ENCODE assay signal across 9 cellular contexts in the genomic region with DNA sequence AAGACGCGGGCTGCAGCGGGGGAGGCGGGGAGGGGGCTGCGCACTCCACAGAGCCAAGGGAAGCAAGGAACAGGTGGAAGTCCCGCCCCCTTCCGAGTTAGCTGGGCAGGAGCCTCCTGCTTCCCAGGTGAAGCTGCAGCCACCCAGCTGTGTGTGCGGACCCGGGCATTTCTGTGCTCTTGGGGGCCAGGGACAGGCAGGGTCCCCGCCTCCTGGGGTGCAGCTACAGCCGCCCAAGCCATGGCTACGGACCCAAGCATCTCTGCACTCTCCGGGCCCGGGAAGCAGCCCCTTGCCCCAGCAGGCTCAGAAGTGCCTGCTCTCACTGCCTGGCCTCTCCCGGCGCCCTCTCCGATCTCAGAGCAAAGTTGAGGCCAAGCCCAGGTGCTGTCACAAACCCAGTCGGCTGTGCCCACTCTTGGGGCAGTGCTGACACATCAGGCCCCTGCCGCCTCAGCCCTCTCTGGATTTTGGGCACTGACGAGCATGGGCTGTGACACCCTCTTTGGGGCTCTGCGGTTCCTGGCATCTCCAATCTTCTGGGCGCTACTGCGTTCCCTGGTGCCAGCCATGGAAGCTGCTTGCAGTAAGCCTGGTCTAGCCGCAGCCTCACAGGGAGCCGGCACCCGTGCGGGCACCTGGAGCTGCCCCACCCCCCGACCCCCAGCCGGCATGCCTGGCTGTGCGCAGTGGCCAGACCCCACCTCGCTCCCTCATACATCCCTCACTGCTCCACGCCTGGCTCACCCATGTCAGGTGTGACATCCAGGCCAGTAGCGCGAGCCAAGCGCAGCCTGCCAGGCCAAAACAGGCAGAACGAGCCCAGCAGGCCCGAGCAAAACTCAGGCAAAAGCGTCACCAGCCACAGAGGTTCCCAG. TPM values are rescaled to one million over a fixed set of nuclear protein-coding genes. Genes with fewer than 3 reads are reported as not detected.
DNase-seq lines count a peak whose midpoint lies in the region; ATAC-seq and TF ChIP-seq lines count a peak whose summit lies in the region.
"Had no signal": no experiment of that assay in that cellular context is flagged by ENCODE, and none has a peak within 500 bp of the region (broad histone marks: within the 10 kb centered on the region; RNA-seq: fewer than 3 reads in every experiment).

No MANE protein-coding gene starts in this region.

- CTCF ChIA-PET in mammary epithelial cell (lab: Charles Lee; ENCODE audit: low non-redundant PET), result no interaction called here

- no peak overlapping the region for H3K9ac ChIP-seq in mammary epithelial cell (ENCODE audit: insufficient read depth, low read length)

- DNase-seq in NCI-H1436 treated with DMSO at 0.1 percent for 48 hours (lab: John Stamatoyannopoulos, UW) (peak; percentile 11), mammary epithelial cell (peak; percentile 58), kidney epithelial cell (ENCODE audit: low read depth) (no peak), GM10266 (ENCODE audit: extremely low spot score) (no peak), cerebellar cortex (ENCODE audit: low spot score) (no peak), glomerular visceral epithelial cell (ENCODE audit: extremely low spot score) (no peak)
- DNase-seq in activated CD4-positive, alpha-beta T cell treated with anti-CD3 and anti-CD28 coated beads, Interleukin-2, amount 50 U/mL, for 1 hour, result no peak
- DNase-seq: SJCRH30 had no signal

- no peak overlapping the region for H3K4me3 ChIP-seq in mammary epithelial cell (replicated peaks in 1 of 3; ENCODE audit: insufficient read depth in 1 of 3, low read depth in 2 of 3, low read length in 3 of 3)
- peak overlapping the region; percentile 53 for H3K4me3 ChIP-seq in kidney epithelial cell (ENCODE audit: low read depth, low read length)
- H3K4me3 ChIP-seq: SJCRH30 had no signal

- dilution Hi-C loops in mammary epithelial cell (cut with HindIII; ENCODE audit: low sequenced_read_pairs), result no loop called here

- 50% methylated on average over 18 of the region's 38 CpGs for WGBS in mammary epithelial cell (ENCODE audit: low coverage, missing lambda C conversion rate)

- H3K9me3 Mint-ChIP-seq in stimulated activated memory B cell treated with anti-CD40 and anti-IgM and Interleukin-4, amounts not matched to agents 10 μg/mL and 1 μg/mL and 100 μg/mL, for 72 hours, result peaks cover 2% of the 10 kb centered on the region

- H3K27ac Mint-ChIP-seq in stimulated activated memory B cell treated with anti-CD40 and anti-IgM and Interleukin-4, amounts not matched to agents 10 μg/mL and 1 μg/mL and 100 μg/mL, for 72 hours, result no peak overlapping the region

- TF ChIP-seq CTCF in mammary epithelial cell (conservative IDR thresholded peaks at IDR 0.05 in 1 of 2, IDR thresholded peaks at IDR 0.05 in 1 of 2; ENCODE audit: extremely low read depth in 1 of 2, insufficient read depth in 1 of 2, low read depth in 1 of 2, low read length in 2 of 2) (no peak), kidney epithelial cell (IDR thresholded peaks at IDR 0.05; ENCODE audit: insufficient read depth, low read length, poor library complexity, severe bottlenecking) (no peak), GM10266 (IDR thresholded peaks at IDR 0.05; ENCODE audit: control insufficient read depth, insufficient read depth, low read depth, missing control alignments) (no peak)

- H3K27ac ChIP-seq in mammary epithelial cell (ENCODE audit: insufficient read depth, low read depth, low read length), result no peak overlapping the region
- H3K27ac ChIP-seq: SJCRH30 had no signal

- H3K79me2 ChIP-seq in mammary epithelial cell (ENCODE audit: insufficient read depth, low read length), result no peaks in the 10 kb centered on the region

- H3K4me3 Mint-ChIP-seq in stimulated activated memory B cell treated with anti-CD40 and anti-IgM and Interleukin-4, amounts not matched to agents 10 μg/mL and 1 μg/mL and 100 μg/mL, for 72 hours, result no peak overlapping the region

- in situ Hi-C loops in mammary epithelial cell (cut with MboI; ENCODE audit: low sequenced_read_pairs in 2 of 2), result no loop called here

- H3K36me3 ChIP-seq in mammary epithelial cell (ENCODE audit: insufficient read depth, low read length) (no peaks in the 10 kb centered on the region), kidney epithelial cell (ENCODE audit: control insufficient read depth, insufficient read depth, low read length) (no peaks in the 10 kb centered on the region)
- H3K36me3 ChIP-seq: SJCRH30 had no signal

- H3K4me1 Mint-ChIP-seq in stimulated activated memory B cell treated with anti-CD40 and anti-IgM and Interleukin-4, amounts not matched to agents 10 μg/mL and 1 μg/mL and 100 μg/mL, for 72 hours, result no peaks in the 10 kb centered on the region

- H3K27me3 Mint-ChIP-seq in stimulated activated memory B cell treated with anti-CD40 and anti-IgM and Interleukin-4, amounts not matched to agents 10 μg/mL and 1 μg/mL and 100 μg/mL, for 72 hours, result peaks cover 8% of the 10 kb centered on the region

- peak overlapping the region; percentile 18 for H3K4me2 ChIP-seq in mammary epithelial cell (ENCODE audit: insufficient read depth, low read depth, low read length)

- H3K27me3 ChIP-seq in mammary epithelial cell (ENCODE audit: insufficient read depth, low read length) (no peaks in the 10 kb centered on the region), kidney epithelial cell (ENCODE audit: control insufficient read depth, insufficient read depth, low read length) (no peaks in the 10 kb centered on the region)
- H3K27me3 ChIP-seq: SJCRH30 had no signal

- no peaks in the 10 kb centered on the region for H3K36me3 Mint-ChIP-seq in stimulated activated memory B cell treated with anti-CD40 and anti-IgM and Interleukin-4, amounts not matched to agents 10 μg/mL and 1 μg/mL and 100 μg/mL, for 72 hours

- peak; percentile 47 for ATAC-seq in stimulated activated memory B cell treated with anti-CD40 and anti-IgM and Interleukin-4, amounts not matched to agents 10 μg/mL and 1 μg/mL and 100 μg/mL, for 72 hours

- intact Hi-C loops in mammary epithelial cell (cut with micrococcal nuclease), result loop anchor here (10.0 kb wide), 1 partner anchor 650 kb away; no protein-coding TSS in a partner anchor

- BruUV-seq in mammary epithelial cell (replicated peaks; lab: Mats Ljungman, UMichigan), result no TSS peak

- peak overlapping the region; percentile 52 for H2AFZ ChIP-seq in mammary epithelial cell (ENCODE audit: low read depth, low read length)

- no peaks in the 10 kb centered on the region for H3K9me3 ChIP-seq in mammary epithelial cell (replicated peaks; ENCODE audit: insufficient read depth, low read length)
- H3K9me3 ChIP-seq: SJCRH30 had no signal

- no peaks in the 10 kb centered on the region for H3K4me1 ChIP-seq in mammary epithelial cell (ENCODE audit: insufficient read depth, low read length)
- H3K4me1 ChIP-seq: SJCRH30 had no signal

- H4K20me1 ChIP-seq in mammary epithelial cell (ENCODE audit: insufficient read depth, low read length), result no peaks in the 10 kb centered on the region

RNA-seq across cellular contexts. Expression of gene MGAT4C, which starts 8.5 kb away (rescaled TPM):
- total RNA-seq in mammary epithelial cell, result not detected
- polyA plus RNA-seq in mammary epithelial cell, result not detected
- not detected for polyA minus RNA-seq in mammary epithelial cell
- total RNA-seq in kidney epithelial cell, result not detected in 2 replicates

Comparison
In these comparisons a context has a peak if more than half of its experiments do, and no peak if none do; other contexts are left out.
1. DNase-seq: peak in NCI-H1436 treated with DMSO at 0.1 percent for 48 hours (single experiment) and mammary epithelial cell (single experiment); none in kidney epithelial cell (single experiment), activated CD4-positive, alpha-beta T cell treated with anti-CD3 and anti-CD28 coated beads, Interleukin-2, amount 50 U/mL, for 1 hour (single experiment), GM10266 (single experiment), cerebellar cortex (single experiment) and glomerular visceral epithelial cell (single experiment).